ENCODE assay signal across 10 cellular contexts in the genomic region with DNA sequence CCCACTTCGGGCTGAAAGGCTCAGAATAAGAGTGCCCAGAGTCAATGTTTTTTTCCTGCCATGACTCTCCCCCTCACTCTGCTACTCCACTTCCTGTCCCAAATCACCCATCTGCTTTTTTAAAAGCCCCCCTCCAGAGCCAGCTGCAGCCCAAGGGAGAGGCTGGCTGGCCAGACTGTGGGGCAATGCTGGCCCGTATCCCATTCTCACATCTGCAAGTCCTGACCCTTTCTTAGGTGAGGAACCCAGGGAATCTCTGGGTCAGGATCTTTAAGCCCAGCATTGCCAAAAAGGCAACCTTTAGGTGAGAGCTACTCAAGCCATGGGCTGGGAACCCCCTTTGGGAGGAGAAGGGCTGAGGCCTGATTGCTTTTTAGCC. TPM values are rescaled to one million over a fixed set of nuclear protein-coding genes. Genes with fewer than 3 reads are reported as not detected.
DNase-seq lines count a peak whose midpoint lies in the region; ATAC-seq and TF ChIP-seq lines count a peak whose summit lies in the region.
"Had no signal": no experiment of that assay in that cellular context is flagged by ENCODE, and none has a peak within 500 bp of the region (broad histone marks: within the 10 kb centered on the region; RNA-seq: fewer than 3 reads in every experiment).

No MANE protein-coding gene starts in this region.

- WGBS in smooth muscle cell (ENCODE audit: low lambda C conversion rate), result 34% methylated on average over 2 of the region's 2 CpGs

- intact Hi-C loops in activated CD4-positive, alpha-beta memory T cell treated with anti-CD3 and anti-CD28 coated beads for 36 hours (cut with micrococcal nuclease), result no loop called here
- intact Hi-C loops in left ventricle myocardium superior (cut with micrococcal nuclease), result no loop called here

- H3K4me3 ChIP-seq in HUES48 (ENCODE audit: low read depth, low read length) (no peak overlapping the region), smooth muscle cell (no peak overlapping the region)

- peaks cover 3% of the 10 kb centered on the region for H3K36me3 Mint-ChIP-seq in activated CD4-positive, alpha-beta memory T cell treated with anti-CD3 and anti-CD28 coated beads for 36 hours

- peak; percentile 25 for ATAC-seq in left ventricle myocardium superior
- no peak for ATAC-seq in GM18861 (IDR thresholded peaks at IDR 0.05; ENCODE audit: unreplicated experiment)

- H3F3A ChIP-seq in smooth muscle cell (ENCODE audit: low read depth), result peaks cover 3% of the 10 kb centered on the region

- no peak for DNase-seq in activated CD4-positive, alpha-beta memory T cell treated with anti-CD3 and anti-CD28 coated beads for 36 hours
- DNase-seq in left ventricle myocardium superior (peak; percentile 63), smooth muscle cell (lab: John Stamatoyannopoulos, UW; ENCODE audit: unreplicated experiment) (no peak), ACHN (no peak), mucosa of gallbladder (ENCODE audit: low spot score) (no peak), RKO (ENCODE audit: low spot score) (no peak)
- DNase-seq: MM.1S had no signal

- H4K20me1 ChIP-seq in smooth muscle cell (ENCODE audit: low read depth), result peaks cover 24% of the 10 kb centered on the region

- peaks cover under 1% of the 10 kb centered on the region for H3K27me3 Mint-ChIP-seq in activated CD4-positive, alpha-beta memory T cell treated with anti-CD3 and anti-CD28 coated beads for 36 hours

- H3K4me1 Mint-ChIP-seq in activated CD4-positive, alpha-beta memory T cell treated with anti-CD3 and anti-CD28 coated beads for 36 hours (ENCODE audit: low read depth), result peaks cover 33% of the 10 kb centered on the region

- H3K36me3 ChIP-seq in HUES48 (ENCODE audit: control insufficient read depth, insufficient read depth, low read length), result no peaks in the 10 kb centered on the region
- H3K36me3 ChIP-seq in smooth muscle cell (ENCODE audit: low read depth), result no peaks in the 10 kb centered on the region

- no peaks in the 10 kb centered on the region for H3K9me3 Mint-ChIP-seq in activated CD4-positive, alpha-beta memory T cell treated with anti-CD3 and anti-CD28 coated beads for 36 hours

- H3K79me2 ChIP-seq in smooth muscle cell (ENCODE audit: low read depth), result peaks cover 34% of the 10 kb centered on the region

- peak overlapping the region; percentile 1 for H2AFZ ChIP-seq in smooth muscle cell (ENCODE audit: low read depth)

- POLR2A ChIA-PET in activated CD4-positive, alpha-beta memory T cell treated with anti-CD3 and anti-CD28 coated beads for 36 hours (lab: Charles Lee), result no interaction called here

- in situ Hi-C loops in ACHN (cut with HindIII; ENCODE audit: low pct_ligation_motif_present, low pct_unique_long_range_greater_than_20kb, low sequenced_read_pairs), result no loop called here

- H3K4me1 ChIP-seq in HUES48 (ENCODE audit: control insufficient read depth, insufficient read depth, low read length) (peaks cover 31% of the 10 kb centered on the region), smooth muscle cell (ENCODE audit: low read depth) (peaks cover 30% of the 10 kb centered on the region)

- peak overlapping the region; percentile 94 for H3K4me2 ChIP-seq in smooth muscle cell

- peak overlapping the region; percentile 83 for H3K27ac ChIP-seq in HUES48 (ENCODE audit: low read depth, low read length)
- peak overlapping the region; percentile 92 for H3K27ac ChIP-seq in smooth muscle cell (ENCODE audit: low read depth)

- H3K9ac ChIP-seq in HUES48 (ENCODE audit: low read depth, low read length) (no peak overlapping the region; the same call in 1 of the 2 replicates), smooth muscle cell (ENCODE audit: low read depth) (no peak overlapping the region)

- TF ChIP-seq CTCF in smooth muscle cell (IDR thresholded peaks at IDR 0.05; ENCODE audit: borderline replicate concordance, insufficient read depth, poor library complexity, severe bottlenecking), result no peak

- H3K4me3 Mint-ChIP-seq in activated CD4-positive, alpha-beta memory T cell treated with anti-CD3 and anti-CD28 coated beads for 36 hours, result peak overlapping the region; percentile 24

- CTCF ChIA-PET in activated CD4-positive, alpha-beta memory T cell treated with anti-CD3 and anti-CD28 coated beads for 36 hours (lab: Charles Lee), result interaction anchor here (1.0 to 14.5 kb wide), 2 partner anchors 19 to 20 kb away, joined by 3 to 319 read pairs; no protein-coding TSS in a partner anchor

- peaks cover 72% of the 10 kb centered on the region for H3K27me3 ChIP-seq in HUES48 (ENCODE audit: control insufficient read depth, insufficient read depth, low read length)
- no peaks in the 10 kb centered on the region for H3K27me3 ChIP-seq in smooth muscle cell (ENCODE audit: low read depth)

- H3K27ac Mint-ChIP-seq in activated CD4-positive, alpha-beta memory T cell treated with anti-CD3 and anti-CD28 coated beads for 36 hours, result peak overlapping the region; percentile 21

- H3K9me3 ChIP-seq in HUES48 (ENCODE audit: control insufficient read depth, insufficient read depth, low read length) (no peaks in the 10 kb centered on the region), smooth muscle cell (replicated peaks; ENCODE audit: low read depth) (no peaks in the 10 kb centered on the region)

RNA-seq across cellular contexts. Expression of a gene that starts 1.7 kb away (rescaled TPM):
- total RNA-seq in activated CD4-positive, alpha-beta memory T cell treated with anti-CD3 and anti-CD28 coated beads for 36 hours, result 10 to 100 TPM; 33.8 to 34.9 TPM
- 44.1 TPM for total RNA-seq in left ventricle myocardium superior
- 151 and 163 TPM in 2 replicates for total RNA-seq in smooth muscle cell
- 192 and 202 TPM in 2 replicates for polyA plus RNA-seq in smooth muscle cell
- total RNA-seq in mucosa of gallbladder, result 39.3 TPM

RNA-seq across cellular contexts. Expression of a gene that starts 36.2 kb away (rescaled TPM):
- 1 to 10 TPM; 1.3 TPM for total RNA-seq in activated CD4-positive, alpha-beta memory T cell treated with anti-CD3 and anti-CD28 coated beads for 36 hours
- total RNA-seq in left ventricle myocardium superior, result 7.7 TPM
- total RNA-seq in smooth muscle cell, result 9.3 and 20.2 TPM in 2 replicates
- polyA plus RNA-seq in smooth muscle cell, result 6.5 and 17.2 TPM in 2 replicates
- total RNA-seq in mucosa of gallbladder, result 11.4 TPM

RNA-seq across cellular contexts. Expression of a gene that starts 52.6 kb away (rescaled TPM):
- 10 to 100 TPM; 11.3 to 13.0 TPM for total RNA-seq in activated CD4-positive, alpha-beta memory T cell treated with anti-CD3 and anti-CD28 coated beads for 36 hours
- total RNA-seq in left ventricle myocardium superior (not detected), smooth muscle cell (not detected in 2 replicates), mucosa of gallbladder (0.40 TPM)
- polyA plus RNA-seq in smooth muscle cell, result not detected in 2 replicates
- total RNA-seq: bronchial epithelial cell had no signal

RNA-seq across cellular contexts. Expression of a gene that starts 56.5 kb away (rescaled TPM):
- 1 to 10 TPM; 2.4 to 2.6 TPM for total RNA-seq in activated CD4-positive, alpha-beta memory T cell treated with anti-CD3 and anti-CD28 coated beads for 36 hours
- total RNA-seq in left ventricle myocardium superior, result not detected
- total RNA-seq in smooth muscle cell, result 0.09 and 0.13 TPM in 2 replicates
- polyA plus RNA-seq in smooth muscle cell, result 0.46 TPM in 1 of 2 replicates, not detected in the other
- 1.8 TPM for total RNA-seq in mucosa of gallbladder
- total RNA-seq: bronchial epithelial cell had no signal
